Comparison of ENCODE assay signal across 11 cellular contexts in the genomic region with DNA sequence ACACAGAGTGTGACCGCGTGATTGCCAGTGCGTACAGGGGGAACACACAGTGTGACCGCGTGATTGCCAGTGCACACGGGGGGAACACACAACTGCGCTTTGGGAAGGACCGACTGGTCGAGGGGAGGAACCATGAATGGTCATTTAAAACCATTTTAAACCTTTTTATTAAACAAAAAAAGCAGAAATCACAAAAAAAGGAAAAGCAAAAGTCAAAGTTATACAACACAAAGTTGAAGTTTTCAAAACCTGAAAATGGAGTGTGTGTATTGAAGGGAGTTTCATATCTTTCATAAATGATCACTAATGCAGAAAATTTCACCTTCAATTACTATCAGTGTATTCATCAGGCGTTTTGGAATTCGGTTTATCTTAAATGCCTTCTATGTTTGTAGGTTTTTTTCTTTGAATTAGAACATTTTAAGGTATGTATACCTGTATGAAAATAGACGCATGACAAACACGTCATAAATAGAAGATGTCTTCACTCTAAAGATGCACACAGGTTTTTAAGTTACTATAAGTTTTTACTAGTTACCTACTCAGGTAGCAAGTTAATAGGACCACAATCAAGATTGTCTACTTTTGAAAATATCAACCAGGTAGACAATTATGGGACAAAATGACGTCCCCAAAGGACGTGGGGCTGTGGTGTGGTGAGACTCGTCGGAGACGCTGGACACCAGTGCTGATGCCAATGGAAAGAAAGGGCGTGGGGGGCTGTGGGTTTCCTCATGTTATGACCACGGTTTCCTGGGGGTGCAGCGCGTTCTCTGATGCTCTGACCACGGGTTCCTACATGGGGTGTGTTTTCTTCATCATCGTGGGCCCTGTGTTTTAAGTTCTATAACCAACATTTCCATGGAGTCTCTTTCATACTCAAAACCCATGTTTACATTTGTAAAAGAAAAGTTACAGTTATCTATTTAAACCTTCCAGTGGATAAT.
DNase-seq lines count a peak whose midpoint lies in the region; ATAC-seq and TF ChIP-seq lines count a peak whose summit lies in the region.
"Had no signal": no experiment of that assay in that cellular context is flagged by ENCODE, and none has a peak within 500 bp of the region (broad histone marks: within the 10 kb centered on the region; RNA-seq: fewer than 3 reads in every experiment).

No MANE protein-coding gene starts in this region.

- H3K36me3 Mint-ChIP-seq in HFFc6 (ENCODE audit: low read depth): no peaks in the 10 kb centered on the region
- no peaks in the 10 kb centered on the region for H3K36me3 Mint-ChIP-seq in activated CD8-positive, alpha-beta T cell treated with anti-CD3 and anti-CD28 coated beads for 36 hours (ENCODE audit: low read depth)
- H3K36me3 Mint-ChIP-seq in GM23338 (ENCODE audit: low read depth): peaks cover 5% of the 10 kb centered on the region; the same call in 2 of the 3 replicates

- no peaks in the 10 kb centered on the region for H3K79me1 ChIP-seq in mesenchymal stem cell (replicated peaks; ENCODE audit: low read length, poor library complexity, severe bottlenecking)

- CTCF ChIA-PET in A673 (lab: Charles Lee): no interaction called here
- CTCF ChIA-PET in activated CD8-positive, alpha-beta T cell treated with anti-CD3 and anti-CD28 coated beads for 36 hours (lab: Charles Lee): no interaction called here

- H4K8ac ChIP-seq in mesenchymal stem cell (ENCODE audit: low read length): no peak overlapping the region

- H3K9ac ChIP-seq in mesenchymal stem cell (ENCODE audit: low read length): no peak overlapping the region

- H3K9me2 ChIP-seq in GM23338 (ENCODE audit: insufficient read depth): no peaks in the 10 kb centered on the region

- H2BK15ac ChIP-seq in mesenchymal stem cell (ENCODE audit: low read depth, poor library complexity, severe bottlenecking): no peak overlapping the region

- H3K27me3 ChIP-seq in A673 (replicated peaks; ENCODE audit: insufficient read depth, low read depth, low read length, poor library complexity): no peaks in the 10 kb centered on the region
- no peaks in the 10 kb centered on the region for H3K27me3 ChIP-seq in GM23338 (ENCODE audit: insufficient read depth)
- peaks cover 6 to 13% of the 10 kb centered on the region in 2 experiments for H3K27me3 ChIP-seq in mesenchymal stem cell (ENCODE audit: control insufficient read depth in 1 of 2, insufficient read depth in 1 of 2, low read length in 2 of 2)
- H3K27me3 ChIP-seq: SJCRH30 had no signal

- peak; percentile 17 for DNase-seq in A673 (ENCODE audit: low spot score)
- DNase-seq in HFFc6: no peak
- peak; percentile 29 for DNase-seq in activated CD8-positive, alpha-beta T cell treated with anti-CD3 and anti-CD28 coated beads for 36 hours
- peak; percentile 46 for DNase-seq in left kidney (ENCODE audit: low read depth, low spot score)
- no peak for DNase-seq in GM23338 (ENCODE audit: low spot score)
- no peak for DNase-seq in mesenchymal stem cell
- DNase-seq in NCI-H69 (lab: John Stamatoyannopoulos, UW): no peak
- DNase-seq: NCI-H446 had no signal

- peak overlapping the region; percentile 16; the same call in 1 of the 2 replicates for H3K27ac Mint-ChIP-seq in HFFc6
- no peak overlapping the region for H3K27ac Mint-ChIP-seq in activated CD8-positive, alpha-beta T cell treated with anti-CD3 and anti-CD28 coated beads for 36 hours
- no peak overlapping the region for H3K27ac Mint-ChIP-seq in GM23338

- no peak overlapping the region for H2BK12ac ChIP-seq in mesenchymal stem cell (ENCODE audit: low read length in 2 of 2)

- no peak overlapping the region for H3K27ac ChIP-seq in A673 (ENCODE audit: low read depth, low read length, poor library complexity, severe bottlenecking)
- H3K27ac ChIP-seq in GM23338 (ENCODE audit: low read depth): no peak overlapping the region
- H3K27ac ChIP-seq in mesenchymal stem cell (ENCODE audit: low read length, poor library complexity, severe bottlenecking): no peak overlapping the region
- H3K27ac ChIP-seq: SJCRH30, thoracic aorta had no signal

- H3K4ac ChIP-seq in mesenchymal stem cell (ENCODE audit: low read depth in 1 of 2, low read length in 2 of 2): no peak overlapping the region

- no peak overlapping the region for H3K18ac ChIP-seq in mesenchymal stem cell (ENCODE audit: low read depth in 1 of 2, low read length in 2 of 2)

- no peak for TF ChIP-seq CTCF in A673 (conservative IDR thresholded peaks at IDR 0.05; ENCODE audit: low read depth, low read length)
- no peak for TF ChIP-seq CTCF in HFFc6 (IDR thresholded peaks at IDR 0.05)
- TF ChIP-seq CTCF in activated CD8-positive, alpha-beta T cell treated with anti-CD3 and anti-CD28 coated beads for 36 hours (IDR thresholded peaks at IDR 0.05): no peak
- TF ChIP-seq CTCF in GM23338 (conservative IDR thresholded peaks at IDR 0.05; ENCODE audit: low read depth in 2 of 2): no peak

- H2AFZ ChIP-seq in GM23338: no peak overlapping the region
- no peak overlapping the region for H2AFZ ChIP-seq in mesenchymal stem cell (ENCODE audit: low read depth, low read length)

- H3K4me3 Mint-ChIP-seq in HFFc6 (no peak overlapping the region), GM23338 (no peak overlapping the region)
- no peak overlapping the region for H3K4me3 Mint-ChIP-seq in activated CD8-positive, alpha-beta T cell treated with anti-CD3 and anti-CD28 coated beads for 36 hours

- H2BK120ac ChIP-seq in mesenchymal stem cell (ENCODE audit: low read depth, low read length): no peak overlapping the region

- intact Hi-C loops in A673 (cut with micrococcal nuclease; ENCODE audit: unreplicated experiment): no loop called here
- intact Hi-C loops in activated CD8-positive, alpha-beta T cell treated with anti-CD3 and anti-CD28 coated beads for 36 hours (cut with micrococcal nuclease): no loop called here

- H2BK5ac ChIP-seq in mesenchymal stem cell (ENCODE audit: low read depth, low read length, poor library complexity, severe bottlenecking): no peak overlapping the region

- H4K91ac ChIP-seq in mesenchymal stem cell (ENCODE audit: low read length): no peak overlapping the region

- H3K4me2 ChIP-seq in GM23338: no peak overlapping the region
- H3K4me2 ChIP-seq in mesenchymal stem cell (ENCODE audit: low read length, poor library complexity, severe bottlenecking): no peak overlapping the region

- no peak overlapping the region for H3K23ac ChIP-seq in mesenchymal stem cell (ENCODE audit: low read length in 2 of 2)

- H3K36me3 ChIP-seq in A673 (ENCODE audit: insufficient read depth, low read length, poor library complexity, severe bottlenecking) (no peaks in the 10 kb centered on the region), GM23338 (ENCODE audit: insufficient read depth) (no peaks in the 10 kb centered on the region), mesenchymal stem cell (ENCODE audit: control insufficient read depth in 1 of 2, insufficient read depth in 2 of 2, low read depth in 1 of 2, low read length in 2 of 2) (no peaks in the 10 kb centered on the region)
- H3K36me3 ChIP-seq: SJCRH30, thoracic aorta had no signal

- POLR2A ChIA-PET in A673 (lab: Charles Lee; ENCODE audit: low non-redundant PET): no interaction called here
- POLR2A ChIA-PET in activated CD8-positive, alpha-beta T cell treated with anti-CD3 and anti-CD28 coated beads for 36 hours (lab: Charles Lee): no interaction called here

- H3K27me3 Mint-ChIP-seq in HFFc6 (ENCODE audit: insufficient read depth) (peaks cover 22% of the 10 kb centered on the region), GM23338 (ENCODE audit: insufficient read depth, low read depth, poor library complexity) (no peaks in the 10 kb centered on the region)
- no peaks in the 10 kb centered on the region for H3K27me3 Mint-ChIP-seq in activated CD8-positive, alpha-beta T cell treated with anti-CD3 and anti-CD28 coated beads for 36 hours

- no peaks in the 10 kb centered on the region for H3K9me3 ChIP-seq in A673 (ENCODE audit: low read depth, low read length, poor library complexity, severe bottlenecking)
- no peaks in the 10 kb centered on the region for H3K9me3 ChIP-seq in mesenchymal stem cell (ENCODE audit: control insufficient read depth, low read length)
- H3K9me3 ChIP-seq: SJCRH30, thoracic aorta had no signal

- no peak overlapping the region for H2AK5ac ChIP-seq in mesenchymal stem cell (ENCODE audit: low read length, severe bottlenecking)

- ATAC-seq in activated CD8-positive, alpha-beta T cell treated with anti-CD3 and anti-CD28 coated beads for 36 hours: no peak
- ATAC-seq in GM23338: no peak
- ATAC-seq in GM19328 (IDR thresholded peaks at IDR 0.05; ENCODE audit: unreplicated experiment): no peak

- no peaks in the 10 kb centered on the region for H3K4me1 Mint-ChIP-seq in HFFc6 (ENCODE audit: low read depth)
- peaks cover 5% of the 10 kb centered on the region for H3K4me1 Mint-ChIP-seq in activated CD8-positive, alpha-beta T cell treated with anti-CD3 and anti-CD28 coated beads for 36 hours (ENCODE audit: low read depth)
- no peaks in the 10 kb centered on the region for H3K4me1 Mint-ChIP-seq in GM23338

- H3K79me2 ChIP-seq in GM23338 (replicated peaks; ENCODE audit: insufficient read depth): no peaks in the 10 kb centered on the region

- H3K9me3 Mint-ChIP-seq in HFFc6: peaks cover 10% of the 10 kb centered on the region
- H3K9me3 Mint-ChIP-seq in activated CD8-positive, alpha-beta T cell treated with anti-CD3 and anti-CD28 coated beads for 36 hours: no peaks in the 10 kb centered on the region
- peaks cover 19% of the 10 kb centered on the region for H3K9me3 Mint-ChIP-seq in GM23338

- no peak overlapping the region for H3K4me3 ChIP-seq in A673 (ENCODE audit: low read depth, low read length, poor library complexity, severe bottlenecking)
- H3K4me3 ChIP-seq in GM23338: no peak overlapping the region
- no peak overlapping the region for H3K4me3 ChIP-seq in mesenchymal stem cell (ENCODE audit: insufficient read depth in 1 of 2, low read depth in 1 of 2, low read length in 2 of 2)
- H3K4me3 ChIP-seq: SJCRH30, thoracic aorta had no signal

- H3K4me1 ChIP-seq in A673 (ENCODE audit: insufficient read depth, low read length, poor library complexity, severe bottlenecking) (no peaks in the 10 kb centered on the region), GM23338 (ENCODE audit: insufficient read depth) (no peaks in the 10 kb centered on the region), mesenchymal stem cell (ENCODE audit: control insufficient read depth, insufficient read depth, low read depth, low read length) (no peaks in the 10 kb centered on the region)
- H3K4me1 ChIP-seq: SJCRH30 had no signal

- H3K14ac ChIP-seq in mesenchymal stem cell (ENCODE audit: low read length in 2 of 2): no peak overlapping the region

- WGBS in mesenchymal stem cell: 88% methylated on average over 17 of the region's 24 CpGs

- H4K20me1 ChIP-seq in GM23338 (replicated peaks; ENCODE audit: insufficient read depth): no peaks in the 10 kb centered on the region

- H3F3A ChIP-seq in GM23338 (replicated peaks; ENCODE audit: low read depth): no peaks in the 10 kb centered on the region

- no TSS peak for BruUV-seq in A673 (replicated peaks; lab: Mats Ljungman, UMichigan)

TF ChIP-seq in GM23338, 12 proteins besides CTCF, POLR2A, EP300 and RAD21 (continues in another document):
- TF ChIP-seq EZH2 (IDR thresholded peaks at IDR 0.05; ENCODE audit: low read depth, unreplicated experiment) (no peak), NANOG (IDR thresholded peaks at IDR 0.05; ENCODE audit: borderline replicate concordance) (no peak)

Comparison
In these comparisons a context has a peak if more than half of its experiments do, and no peak if none do; other contexts are left out.
1. DNase-seq: peak in A673 (single experiment), activated CD8-positive, alpha-beta T cell treated with anti-CD3 and anti-CD28 coated beads for 36 hours (single experiment) and left kidney (single experiment); none in HFFc6 (single experiment), GM23338 (single experiment), mesenchymal stem cell (single experiment) and NCI-H69 (single experiment).